In the genomic region with DNA sequence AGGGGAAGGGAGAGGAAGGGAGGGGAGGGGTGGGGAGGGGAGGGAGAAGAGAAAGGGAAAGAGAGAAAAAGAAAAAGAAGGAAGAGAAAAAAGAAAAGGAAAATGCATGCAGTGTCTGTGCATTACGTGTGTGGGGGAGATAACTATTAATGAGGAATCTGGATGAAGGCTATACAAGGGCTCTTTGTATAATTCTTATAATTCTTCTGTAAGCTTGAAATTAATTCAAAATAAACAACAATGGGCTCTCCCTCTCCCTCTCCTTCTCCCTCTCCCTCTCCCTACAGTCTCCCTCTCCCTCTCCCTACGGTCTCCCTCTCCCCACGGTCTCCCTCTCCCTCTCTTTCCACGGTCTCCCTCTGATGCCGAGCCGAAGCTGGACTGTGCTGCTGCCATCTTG, we compare ENCODE assay signal across 28 cellular contexts.
"Had no signal": no experiment of that assay in that cellular context is flagged by ENCODE, and none has a peak within 500 bp of the region (broad histone marks: within the 10 kb centered on the region; RNA-seq: fewer than 3 reads in every experiment).

No MANE protein-coding gene starts in this region.

- H3K9me3 ChIP-seq: mucosa of descending colon, right atrium auricular region, suprapubic skin, thoracic aorta, tibial artery, vagina had no signal

- H2AFZ ChIP-seq: parathyroid adenoma had no signal

- ATAC-seq: left cardiac atrium; left lobe of liver; mucosa of descending colon; naive thymus-derived CD4-positive, alpha-beta T cell; natural killer cell treated with Interleukin-12 subunit alpha and Interleukin-12 subunit beta and Interleukin-15 and Interleukin-18, amount 100 ng/mL, for 72 hours; sciatic nerve had no signal

- H3K27ac Mint-ChIP-seq: progenitor cell of endocrine pancreas; stimulated activated naive CD8-positive, alpha-beta T cell treated with anti-CD3 and anti-CD28 coated beads, Interleukin-15, Interleukin-2, amounts not matched to agents 100 ng/mL and 50 ng/mL, for 24 hours had no signal

- H3K79me2 ChIP-seq: parathyroid adenoma had no signal

- H3K27ac ChIP-seq: parathyroid adenoma, right atrium auricular region, skin epidermis, suprapubic skin, thoracic aorta, tibial artery, vagina had no signal

- H3K9me3 Mint-ChIP-seq: natural killer cell treated with Interleukin-12 subunit alpha and Interleukin-12 subunit beta and Interleukin-15 and Interleukin-18, amount 100 ng/mL, for 72 hours; stimulated activated naive CD8-positive, alpha-beta T cell treated with anti-CD3 and anti-CD28 coated beads, Interleukin-15, Interleukin-2, amounts not matched to agents 100 ng/mL and 50 ng/mL, for 24 hours had no signal

- H3K27me3 ChIP-seq: right atrium auricular region, suprapubic skin, tibial artery, vagina had no signal

- H3K4me3 Mint-ChIP-seq: naive thymus-derived CD4-positive, alpha-beta T cell; natural killer cell treated with Interleukin-12 subunit alpha and Interleukin-12 subunit beta and Interleukin-15 and Interleukin-18, amount 100 ng/mL, for 72 hours; stimulated activated naive CD8-positive, alpha-beta T cell treated with anti-CD3 and anti-CD28 coated beads, Interleukin-15, Interleukin-2, amounts not matched to agents 100 ng/mL and 50 ng/mL, for 24 hours had no signal

- H3K4me3 ChIP-seq: lung, mucosa of descending colon, right atrium auricular region, skin epidermis, suprapubic skin, thoracic aorta, tibial artery, vagina had no signal

- H3K9ac ChIP-seq: parathyroid adenoma had no signal

- H3K36me3 ChIP-seq: right atrium auricular region, thoracic aorta, vagina had no signal

- DNase-seq: head of caudate nucleus; hippocampal formation; kidney glomerular epithelial cell; left cardiac atrium; midbrain; mucosa of descending colon; naive thymus-derived CD4-positive, alpha-beta T cell; occipital lobe; stimulated activated CD4-positive, alpha-beta T cell treated with anti-CD3 and anti-CD28 coated beads, Interleukin-12 subunit alpha, Interleukin-12 subunit beta, amount 100 ng/mL, for 4 hours; stimulated activated CD4-positive, alpha-beta T cell treated with anti-CD3 and anti-CD28 coated beads, Interleukin-15, amount 100 ng/mL, for 24 hours; stimulated activated CD4-positive, alpha-beta T cell treated with anti-CD3 and anti-CD28 coated beads, Interleukin-2, amount 100 ng/mL, for 24 hours; stimulated activated CD4-positive, alpha-beta T cell treated with anti-CD3 and anti-CD28 coated beads, Interleukin-4, amount 100 ng/mL, for 1 hour; stimulated activated naive CD4-positive, alpha-beta T cell; tibial artery; trophoblast cell had no signal

- FAIRE-seq: keratinocyte had no signal

- H3K4me1 ChIP-seq: parathyroid adenoma, suprapubic skin, tibial artery, vagina had no signal

- H3K27me3 Mint-ChIP-seq: naive thymus-derived CD4-positive, alpha-beta T cell; natural killer cell treated with Interleukin-12 subunit alpha and Interleukin-12 subunit beta and Interleukin-15 and Interleukin-18, amount 100 ng/mL, for 72 hours; progenitor cell of endocrine pancreas; stimulated activated naive CD8-positive, alpha-beta T cell treated with anti-CD3 and anti-CD28 coated beads, Interleukin-15, Interleukin-2, amounts not matched to agents 100 ng/mL and 50 ng/mL, for 24 hours had no signal
